ENCODE assay signal across 11 cellular contexts in genomic region chr11:83971063-83971462, GRCh38.
DNase-seq lines count a peak whose midpoint lies in the region; ATAC-seq, FAIRE-seq and TF ChIP-seq lines count a peak whose summit lies in the region.
"Had no signal": no experiment of that assay in that cellular context is flagged by ENCODE, and none has a peak within 500 bp of the region (broad histone marks: within the 10 kb centered on the region; RNA-seq: fewer than 3 reads in every experiment).

No MANE protein-coding gene starts in this region.

- H3K4me3 ChIP-seq in A673 (ENCODE audit: low read depth, low read length, poor library complexity, severe bottlenecking) (no peak overlapping the region), fibroblast of mammary gland (ENCODE audit: control insufficient read depth, low read depth, low read length) (no peak overlapping the region), Peyer's patch (no peak overlapping the region), uterus (no peak overlapping the region)

- intact Hi-C loops in A673 (cut with micrococcal nuclease; ENCODE audit: unreplicated experiment) (loop anchor here (10.0 kb wide), 1 partner anchor 136 kb away; no protein-coding TSS in a partner anchor), uterus (cut with DNase I; ENCODE audit: low total_unique reads) (no loop called here)

- H3K27ac ChIP-seq in A673 (ENCODE audit: low read depth, low read length, poor library complexity, severe bottlenecking) (no peak overlapping the region), Peyer's patch (no peak overlapping the region), uterus (no peak overlapping the region)

- no TSS peak for BruUV-seq in A673 (replicated peaks; lab: Mats Ljungman, UMichigan)

- no peaks in the 10 kb centered on the region for H3K27me3 ChIP-seq in A673 (replicated peaks; ENCODE audit: insufficient read depth, low read depth, low read length, poor library complexity)
- H3K27me3 ChIP-seq in Peyer's patch, result no peaks in the 10 kb centered on the region
- no peaks in the 10 kb centered on the region for H3K27me3 ChIP-seq in uterus

- TF ChIP-seq CTCF in A673 (conservative IDR thresholded peaks at IDR 0.05; ENCODE audit: low read depth, low read length) (no peak), fibroblast of mammary gland (conservative IDR thresholded peaks at IDR 0.05; ENCODE audit: control insufficient read depth, insufficient read depth, low read depth, low read length) (no peak), Peyer's patch (IDR thresholded peaks at IDR 0.05) (no peak), uterus (IDR thresholded peaks at IDR 0.05) (no peak)

- H3K9me3 ChIP-seq in A673 (ENCODE audit: low read depth, low read length, poor library complexity, severe bottlenecking) (no peaks in the 10 kb centered on the region), Peyer's patch (no peaks in the 10 kb centered on the region), uterus (no peaks in the 10 kb centered on the region)

- peak; percentile 53 for ATAC-seq in GM21515 (IDR thresholded peaks at IDR 0.05; ENCODE audit: unreplicated experiment)

- POLR2A ChIA-PET in A673 (lab: Charles Lee; ENCODE audit: low non-redundant PET), result no interaction called here

- H3K36me3 ChIP-seq in A673 (ENCODE audit: insufficient read depth, low read length, poor library complexity, severe bottlenecking) (no peaks in the 10 kb centered on the region), Peyer's patch (no peaks in the 10 kb centered on the region), uterus (no peaks in the 10 kb centered on the region)

- FAIRE-seq in GM12892 (lab: Jason Lieb, UNC), result no peak

- CTCF ChIA-PET in A673 (lab: Charles Lee), result no interaction called here

- H3K4me1 ChIP-seq in A673 (ENCODE audit: insufficient read depth, low read length, poor library complexity, severe bottlenecking), result no peaks in the 10 kb centered on the region
- no peaks in the 10 kb centered on the region for H3K4me1 ChIP-seq in Peyer's patch
- no peaks in the 10 kb centered on the region for H3K4me1 ChIP-seq in uterus

- DNase-seq in A673 (ENCODE audit: low spot score) (peak; percentile 30), NCI-H446 (lab: John Stamatoyannopoulos, UW) (peak; percentile 91 to 92), fibroblast of mammary gland (ENCODE audit: low read depth) (peak; percentile 56), GM12892 (ENCODE audit: insufficient read length) (no peak), Peyer's patch (no peak), HCEC 1CT (no peak), uterus (no peak)
- DNase-seq: activated CD4-positive, CD25-positive, alpha-beta regulatory T cell; activated naive CD8-positive, alpha-beta T cell treated with anti-CD3 and anti-CD28 coated beads, Interleukin-2, amount 10 ng/mL, durations not matched to agents 7 days and 5 days; AML-193 had no signal

- no peak for TF ChIP-seq POLR2A in GM12892 (IDR thresholded peaks at IDR 0.05; ENCODE audit: low read depth, low read length)
- no peak for TF ChIP-seq POLR2A in Peyer's patch (IDR thresholded peaks at IDR 0.05)
- TF ChIP-seq POLR2A in uterus (IDR thresholded peaks at IDR 0.05), result no peak

Comparison
In these comparisons a context has a peak if more than half of its experiments do, and no peak if none do; other contexts are left out.
1. DNase-seq: peak in A673 (single experiment), NCI-H446 (2 of 2) and fibroblast of mammary gland (single experiment); none in GM12892 (single experiment), Peyer's patch (0 of 3), HCEC 1CT (single experiment) and uterus (0 of 2).